ENCODE assay signal across 17 cellular contexts in the genomic region with DNA sequence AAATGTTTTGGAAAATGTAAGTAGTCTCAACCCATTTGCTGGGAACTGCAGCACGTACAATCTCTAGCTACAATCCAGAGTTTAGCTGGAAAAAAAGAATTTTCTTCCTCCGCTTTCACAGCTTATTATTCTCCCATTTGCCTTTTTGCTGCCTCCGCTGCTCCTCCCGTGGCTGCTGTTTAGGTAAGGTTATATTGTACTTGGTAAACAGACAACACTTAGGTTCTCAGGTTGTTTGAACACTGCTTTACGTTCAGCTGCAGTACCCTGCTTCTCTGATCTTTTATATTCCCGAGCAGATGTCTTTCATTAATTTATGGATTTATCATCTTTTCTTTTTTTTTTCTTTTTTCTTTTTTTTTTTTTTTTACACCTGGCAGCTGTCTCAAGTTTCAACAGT. TPM values are rescaled to one million over a fixed set of nuclear protein-coding genes. Genes with fewer than 3 reads are reported as not detected.
A peak's percentile ranks its signal among the peaks of the same experiment; 100 is the strongest.
DNase-seq lines count a peak whose midpoint lies in the region; ATAC-seq and TF ChIP-seq lines count a peak whose summit lies in the region.
"Had no signal": no experiment of that assay in that cellular context is flagged by ENCODE, and none has a peak within 500 bp of the region (broad histone marks: within the 10 kb centered on the region; RNA-seq: fewer than 3 reads in every experiment).

No MANE protein-coding gene starts in this region.

- H3K36me3 Mint-ChIP-seq in activated naive CD8-positive, alpha-beta T cell treated with anti-CD3 and anti-CD28 coated beads for 36 hours = no peaks in the 10 kb centered on the region
- H3K36me3 Mint-ChIP-seq: CD8-positive, alpha-beta T cell had no signal

- H3K27ac Mint-ChIP-seq in activated naive CD8-positive, alpha-beta T cell treated with anti-CD3 and anti-CD28 coated beads for 36 hours = no peak overlapping the region
- H3K27ac Mint-ChIP-seq: CD8-positive, alpha-beta T cell; type B pancreatic cell had no signal

- peaks cover 9% of the 10 kb centered on the region for H3K27me3 Mint-ChIP-seq in activated naive CD8-positive, alpha-beta T cell treated with anti-CD3 and anti-CD28 coated beads for 36 hours
- H3K27me3 Mint-ChIP-seq: type B pancreatic cell had no signal

- H3K27me3 ChIP-seq in esophagus muscularis mucosa = peaks cover 0 to 4% (median 0%) of the 10 kb centered on the region in 4 donors
- H3K27me3 ChIP-seq: Peyer's patch had no signal

- DNase-seq in COLO668 (lab: John Stamatoyannopoulos, UW; ENCODE audit: unreplicated experiment) (peak; percentile 57), NCI-H1436 treated with DMSO at 0.1 percent for 48 hours (lab: John Stamatoyannopoulos, UW) (peak; percentile 72), NCI-H69 (lab: John Stamatoyannopoulos, UW) (peak; percentile 95), esophagus muscularis mucosa (ENCODE audit: extremely low spot score) (peak; percentile 14), COLO829 (ENCODE audit: low spot score) (no peak)
- DNase-seq in activated CD4-positive, alpha-beta T cell treated with anti-CD3 and anti-CD28 coated beads, Interleukin-2, amount 50 U/mL, for 48 hours = no peak
- no peak for DNase-seq in activated naive CD8-positive, alpha-beta T cell treated with anti-CD3 and anti-CD28 coated beads for 36 hours
- DNase-seq: activated naive CD4-positive, alpha-beta T cell treated with anti-CD3 and anti-CD28 coated beads, Interleukin-2, amount 50 U/mL, for 16 hours; activated T-cell treated with anti-CD3 and anti-CD28 coated beads for 4 hours; CD8-positive, alpha-beta T cell; effector CD8-positive, alpha-beta T cell; Peyer's patch; stimulated activated CD4-positive, alpha-beta T cell treated with anti-CD3 and anti-CD28 coated beads, Interleukin-4, amount 100 ng/mL, for 24 hours had no signal

- no peak for TF ChIP-seq CTCF in esophagus muscularis mucosa (IDR thresholded peaks at IDR 0.05)

- H3K27ac ChIP-seq in esophagus muscularis mucosa (replicated peaks in 1 of 4) = no peak overlapping the region
- H3K27ac ChIP-seq: neutrophil, Peyer's patch had no signal

- no peak overlapping the region for H3K4me3 ChIP-seq in esophagus muscularis mucosa
- H3K4me3 ChIP-seq: Peyer's patch had no signal

- 53% methylated on average over 6 of the region's 6 CpGs for WGBS in esophagus muscularis mucosa

- H3K4me3 Mint-ChIP-seq in activated naive CD8-positive, alpha-beta T cell treated with anti-CD3 and anti-CD28 coated beads for 36 hours = no peak overlapping the region
- H3K4me3 Mint-ChIP-seq: CD8-positive, alpha-beta T cell had no signal

- peaks cover 0 to 10% (median 4%) of the 10 kb centered on the region in 4 donors for H3K4me1 ChIP-seq in esophagus muscularis mucosa
- H3K4me1 ChIP-seq: Peyer's patch had no signal

- intact Hi-C loops in esophagus muscularis mucosa (cut with DNase I) = no loop called here

- H3K9me3 Mint-ChIP-seq in activated naive CD8-positive, alpha-beta T cell treated with anti-CD3 and anti-CD28 coated beads for 36 hours = no peaks in the 10 kb centered on the region
- H3K9me3 Mint-ChIP-seq: CD8-positive, alpha-beta T cell; type B pancreatic cell had no signal

- TF ChIP-seq EP300 in esophagus muscularis mucosa (IDR thresholded peaks at IDR 0.05) = no peak

- ATAC-seq in GM19463 (IDR thresholded peaks at IDR 0.05; ENCODE audit: unreplicated experiment) = no peak
- ATAC-seq: activated CD4-positive, CD25-positive, alpha-beta regulatory T cell treated with anti-CD3 and anti-CD28 coated beads, Interleukin-2, amount 50 U/mL, for 24 hours; CD8-positive, alpha-beta T cell had no signal

- TF ChIP-seq POLR2A in esophagus muscularis mucosa (IDR thresholded peaks at IDR 0.05; ENCODE audit: low read depth) = no peak

- H3K9me3 ChIP-seq in esophagus muscularis mucosa = no peaks in the 10 kb centered on the region
- H3K9me3 ChIP-seq: neutrophil, Peyer's patch had no signal

- H3K36me3 ChIP-seq in esophagus muscularis mucosa = no peaks in the 10 kb centered on the region
- H3K36me3 ChIP-seq: neutrophil, Peyer's patch had no signal

- H3K4me1 Mint-ChIP-seq in activated naive CD8-positive, alpha-beta T cell treated with anti-CD3 and anti-CD28 coated beads for 36 hours = no peaks in the 10 kb centered on the region

RNA-seq across cellular contexts. Expression of gene PROX1, which starts 14.3 kb away (rescaled TPM):
- 1 to 10 TPM; 2.0 to 5.3 (median 2.5) TPM for total RNA-seq in esophagus muscularis mucosa
- not detected for total RNA-seq in activated naive CD8-positive, alpha-beta T cell treated with anti-CD3 and anti-CD28 coated beads for 36 hours
- total RNA-seq: CD8-positive, alpha-beta T cell had no signal

Comparison
In these comparisons a context has a peak if more than half of its experiments do, and no peak if none do; other contexts are left out.
1. DNase-seq: peak in COLO668 (single experiment), NCI-H1436 treated with DMSO at 0.1 percent for 48 hours (single experiment), NCI-H69 (single experiment) and esophagus muscularis mucosa (single experiment); none in COLO829 (single experiment), activated CD4-positive, alpha-beta T cell treated with anti-CD3 and anti-CD28 coated beads, Interleukin-2, amount 50 U/mL, for 48 hours (0 of 2) and activated naive CD8-positive, alpha-beta T cell treated with anti-CD3 and anti-CD28 coated beads for 36 hours (single experiment).